ENCODE assay signal across 12 cellular contexts in genomic region chr1:81559662-81560350, GRCh38.
DNase-seq lines count a peak whose midpoint lies in the region; ATAC-seq, FAIRE-seq and TF ChIP-seq lines count a peak whose summit lies in the region.
"Had no signal": no experiment of that assay in that cellular context is flagged by ENCODE, and none has a peak within 500 bp of the region (broad histone marks: within the 10 kb centered on the region; RNA-seq: fewer than 3 reads in every experiment).

No MANE protein-coding gene starts in this region.

- H3K4me2 ChIP-seq in GM12878 (ENCODE audit: control insufficient read depth, insufficient read depth) (no peak overlapping the region), osteoblast (ENCODE audit: insufficient read depth, low read length) (no peak overlapping the region)

- no peak for TF ChIP-seq RAD21 in GM12878 (IDR thresholded peaks at IDR 0.05; ENCODE audit: insufficient read depth, low read depth, low read length)

- H3K79me2 ChIP-seq in GM12878 (ENCODE audit: control insufficient read depth, insufficient read depth, low read length): no peaks in the 10 kb centered on the region
- H3K79me2 ChIP-seq in osteoblast (ENCODE audit: insufficient read depth, low read length): no peaks in the 10 kb centered on the region

- TF ChIP-seq POLR2A in GM12878 (IDR thresholded peaks at IDR 0.05; ENCODE audit: low read depth, low read length): no peak

- RAD21 ChIA-PET in GM12878 (lab: Charles Lee; ENCODE audit: unreplicated experiment): interaction anchor here (1.8 kb wide), 1 partner anchor 10 kb away, joined by 11 read pairs; no protein-coding TSS in a partner anchor

- DNase-seq in ELR (ENCODE audit: low read depth) (peak; percentile 26), GM12878 (ENCODE audit: low read depth, low spot score) (no peak), osteoblast (ENCODE audit: insufficient read length, low spot score, missing footprints) (no peak)
- no peak for DNase-seq in activated CD4-positive, alpha-beta T cell treated with anti-CD3 and anti-CD28 coated beads, Interleukin-2, amount 50 U/mL, for 1 hour
- DNase-seq: activated B cell treated with CpG ODN at 0.5 μM for 24 hours; Calu3; naive thymus-derived CD8-positive, alpha-beta T cell; substantia nigra had no signal

- no peak for TF ChIP-seq EP300 in GM12878 (IDR thresholded peaks at IDR 0.05; ENCODE audit: borderline replicate concordance in 1 of 2, control insufficient read depth in 1 of 2, low read depth in 2 of 2, low read length in 2 of 2)

- H3K4me3 ChIP-seq in GM12878 (no peak overlapping the region), osteoblast (ENCODE audit: insufficient read depth, low read length) (no peak overlapping the region)
- H3K4me3 ChIP-seq: gastroesophageal sphincter had no signal

- TF ChIP-seq CTCF in GM12878 (IDR thresholded peaks at IDR 0.05 in 2 of 3, conservative IDR thresholded peaks at IDR 0.05 in 1 of 3; ENCODE audit: control insufficient read depth in 2 of 3, extremely low read depth in 1 of 3, insufficient read depth in 1 of 3, low read depth in 3 of 3, low read length in 3 of 3) (0 out of 6 replicates have a peak, but pooled peaks of 1 of the 3 experiments have one; percentile 8), osteoblast (IDR thresholded peaks at IDR 0.05; ENCODE audit: extremely low read depth, low read depth, low read length) (peak; percentile 18)

- BruUV-seq in GM12878 (replicated peaks; lab: Mats Ljungman, UMichigan): no TSS peak

- H4K20me1 ChIP-seq in GM12878 (ENCODE audit: control insufficient read depth, insufficient read depth) (no peaks in the 10 kb centered on the region), osteoblast (ENCODE audit: insufficient read depth, low read length) (no peaks in the 10 kb centered on the region)

- no peaks in the 10 kb centered on the region for H3K4me1 ChIP-seq in GM12878 (ENCODE audit: control insufficient read depth, insufficient read depth, low read length)
- no peaks in the 10 kb centered on the region for H3K4me1 ChIP-seq in osteoblast (ENCODE audit: insufficient read depth, low read length)
- H3K4me1 ChIP-seq: gastroesophageal sphincter had no signal

- H3K36me3 ChIP-seq in GM12878 (ENCODE audit: control insufficient read depth in 2 of 2, insufficient read depth in 2 of 2, low read length in 1 of 2) (no peaks in the 10 kb centered on the region), osteoblast (ENCODE audit: insufficient read depth, low read length) (no peaks in the 10 kb centered on the region)
- H3K36me3 ChIP-seq: gastroesophageal sphincter had no signal

- H2AFZ ChIP-seq in GM12878 (ENCODE audit: control insufficient read depth, low read depth, low read length) (no peak overlapping the region), osteoblast (ENCODE audit: low read length) (no peak overlapping the region)

- ATAC-seq in HG03175 (IDR thresholded peaks at IDR 0.05; ENCODE audit: unreplicated experiment) (peak; percentile 67), GM12878 (peak; percentile 78), GM19455 (IDR thresholded peaks at IDR 0.05; ENCODE audit: unreplicated experiment) (no peak), HG02981 (IDR thresholded peaks at IDR 0.05; ENCODE audit: unreplicated experiment) (no peak)
- ATAC-seq: gastroesophageal sphincter; naive thymus-derived CD8-positive, alpha-beta T cell had no signal

- H3K27ac ChIP-seq in GM12878 (ENCODE audit: control insufficient read depth, insufficient read depth) (no peak overlapping the region), osteoblast (ENCODE audit: low read depth, low read length) (no peak overlapping the region)
- H3K27ac ChIP-seq: gastroesophageal sphincter had no signal

- CTCF ChIA-PET in GM12878 (lab: Yijun Ruan, JAX): interaction anchor here (1.5 kb wide), 1 partner anchor 10 kb away, joined by 8 read pairs; no protein-coding TSS in a partner anchor

- no peak for FAIRE-seq in GM12878 (lab: Jason Lieb, UNC)

- H3K27me3 ChIP-seq in GM12878 (replicated peaks in 1 of 2; ENCODE audit: control insufficient read depth in 2 of 2, insufficient read depth in 2 of 2, low read length in 1 of 2): no peaks in the 10 kb centered on the region
- H3K27me3 ChIP-seq in osteoblast (ENCODE audit: insufficient read depth, low read length): no peaks in the 10 kb centered on the region
- H3K27me3 ChIP-seq: gastroesophageal sphincter had no signal

- intact Hi-C loops in GM12878 (cut with micrococcal nuclease; ENCODE audit: unreplicated experiment): no loop called here

- WGBS in GM12878 (ENCODE audit: insufficient coverage, insufficient replicate concordance, low lambda C conversion rate, missing lambda C conversion rate): 17% methylated on average over 1 of the region's 1 CpG

- in situ Hi-C loops in GM12878 (cut with MboI): no loop called here

- POLR2A ChIA-PET in GM12878 (lab: Charles Lee): no interaction called here

- H3K9ac ChIP-seq in GM12878 (ENCODE audit: control insufficient read depth, insufficient read depth, low read length): no peak overlapping the region

- SMC1A ChIA-PET in GM12878 (lab: Charles Lee; ENCODE audit: uncharacterized antibody, unreplicated experiment): interaction anchor here (1.0 to 13.4 kb wide), 7 partner anchors 9 to 213 kb away, joined by 3 to 407 read pairs (median 5); no protein-coding TSS in a partner anchor

- no peaks in the 10 kb centered on the region for H3K9me3 ChIP-seq in GM12878 (replicated peaks; ENCODE audit: control insufficient read depth, insufficient read depth, low read length)
- no peaks in the 10 kb centered on the region for H3K9me3 ChIP-seq in osteoblast (ENCODE audit: low read depth, low read length)
- H3K9me3 ChIP-seq: gastroesophageal sphincter had no signal

TF ChIP-seq in GM12878, 131 proteins besides CTCF, POLR2A, EP300 and RAD21:
- TF ChIP-seq NFYA (IDR thresholded peaks at IDR 0.05; ENCODE audit: borderline replicate concordance, low read depth, low read length) (no peak), PBX3 (IDR thresholded peaks at IDR 0.05; ENCODE audit: insufficient replicate concordance, low read depth, low read length) (no peak), MLLT1 (IDR thresholded peaks at IDR 0.05) (no peak)

Comparison
In these comparisons a context has a peak if more than half of its experiments do, and no peak if none do; other contexts are left out.
1. ATAC-seq: peak in HG03175 (single experiment) and GM12878 (single experiment); none in GM19455 (single experiment) and HG02981 (single experiment).